In genomic region chr13:42041017-42041683, GRCh38 we compare ENCODE assay signal across 8 cellular contexts. TPM values are rescaled to one million over a fixed set of nuclear protein-coding genes. Genes with fewer than 3 reads are reported as not detected.
A peak's percentile ranks its signal among the peaks of the same experiment; 100 is the strongest.
DNase-seq lines count a peak whose midpoint lies in the region; ATAC-seq and TF ChIP-seq lines count a peak whose summit lies in the region.

No MANE protein-coding gene starts in this region.

- peaks cover 4% of the 10 kb centered on the region for H3K9me3 Mint-ChIP-seq in activated CD4-positive, alpha-beta T cell treated with anti-CD3 and anti-CD28 coated beads, Interleukin-2, amount 10 ng/mL, durations not matched to agents 7 days and 5 days
- H3K9me3 Mint-ChIP-seq in memory B cell, result peaks cover 4% of the 10 kb centered on the region
- H3K9me3 Mint-ChIP-seq in stimulated activated naive B cell treated with anti-CD40 and anti-IgM and Interleukin-4, amounts not matched to agents 10 μg/mL and 1 μg/mL and 100 μg/mL, for 72 hours, result peaks cover under 1 to 2% of the 10 kb centered on the region in 2 donors

- H3K4me3 Mint-ChIP-seq in activated CD4-positive, alpha-beta T cell treated with anti-CD3 and anti-CD28 coated beads, Interleukin-2, amount 10 ng/mL, durations not matched to agents 7 days and 5 days, result peak overlapping the region; percentile 78
- peak overlapping the region; percentile 84 for H3K4me3 Mint-ChIP-seq in memory B cell
- H3K4me3 Mint-ChIP-seq in stimulated activated naive B cell treated with anti-CD40 and anti-IgM and Interleukin-4, amounts not matched to agents 10 μg/mL and 1 μg/mL and 100 μg/mL, for 72 hours, result peak overlapping the region; percentile 86 to 95

- no peaks in the 10 kb centered on the region for H3K27me3 ChIP-seq in HCT116 (ENCODE audit: insufficient read depth, low read length)

- no peaks in the 10 kb centered on the region for H3K36me3 ChIP-seq in HCT116 (ENCODE audit: control insufficient read depth in 1 of 2, insufficient read depth in 2 of 2, low read length in 2 of 2)

- POLR2A ChIA-PET in HCT116 (lab: Charles Lee), result no interaction called here
- POLR2A ChIA-PET in activated CD4-positive, alpha-beta T cell treated with anti-CD3 and anti-CD28 coated beads, Interleukin-2, amount 10 ng/mL, durations not matched to agents 7 days and 5 days (lab: Charles Lee), result no interaction called here

- peak overlapping the region; percentile 39 for H3K27ac Mint-ChIP-seq in activated CD4-positive, alpha-beta T cell treated with anti-CD3 and anti-CD28 coated beads, Interleukin-2, amount 10 ng/mL, durations not matched to agents 7 days and 5 days
- H3K27ac Mint-ChIP-seq in memory B cell, result no peak overlapping the region
- H3K27ac Mint-ChIP-seq in stimulated activated naive B cell treated with anti-CD40 and anti-IgM and Interleukin-4, amounts not matched to agents 10 μg/mL and 1 μg/mL and 100 μg/mL, for 72 hours, result peak overlapping the region; percentile 91

- H2AFZ ChIP-seq in HCT116 (ENCODE audit: low read depth, low read length, poor library complexity, severe bottlenecking), result no peak overlapping the region

- no peaks in the 10 kb centered on the region for H3K9me2 ChIP-seq in HCT116 (ENCODE audit: insufficient read depth)

- TF ChIP-seq CTCF in HCT116 (IDR thresholded peaks at IDR 0.05 in 2 of 3, conservative IDR thresholded peaks at IDR 0.05 in 1 of 3; ENCODE audit: borderline replicate concordance in 1 of 3, insufficient read depth in 1 of 3, low read depth in 2 of 3, low read length in 2 of 3), result no peak
- no peak for TF ChIP-seq CTCF in NB4 (IDR thresholded peaks at IDR 0.05; ENCODE audit: low read depth, low read length)

- no peaks in the 10 kb centered on the region for H4K20me1 ChIP-seq in HCT116 (ENCODE audit: insufficient read depth)

- H3K4me2 ChIP-seq in HCT116 (ENCODE audit: low read length), result peak overlapping the region; percentile 91

- peaks cover 0 to 1% of the 10 kb centered on the region in 2 experiments; a peak in 1 of 4 replicates for H3K9me3 ChIP-seq in HCT116 (ENCODE audit: control insufficient read depth in 1 of 2, insufficient read depth in 1 of 2, low read depth in 1 of 2, low read length in 2 of 2)

- ATAC-seq in HCT116 (peak; percentile 68), memory B cell (ENCODE audit: low read depth) (peak; percentile 4)
- ATAC-seq in stimulated activated naive B cell treated with anti-CD40 and anti-IgM and Interleukin-4, amounts not matched to agents 10 μg/mL and 1 μg/mL and 100 μg/mL, for 72 hours (replicated peaks), result peak; percentile 36 to 42

- H3K4me1 ChIP-seq in HCT116 (ENCODE audit: control insufficient read depth in 1 of 2, insufficient read depth in 2 of 2, low read length in 2 of 2), result peaks cover 6 to 20% of the 10 kb centered on the region in 2 experiments; a peak in 3 of 4 replicates

- TF ChIP-seq POLR2A in HCT116 (IDR thresholded peaks at IDR 0.05; ENCODE audit: borderline replicate concordance, extremely low read depth, insufficient read depth, insufficient read length) (no peak), NB4 (IDR thresholded peaks at IDR 0.05; ENCODE audit: extremely low read depth, insufficient read length) (no peak)

- H3K27me3 Mint-ChIP-seq in activated CD4-positive, alpha-beta T cell treated with anti-CD3 and anti-CD28 coated beads, Interleukin-2, amount 10 ng/mL, durations not matched to agents 7 days and 5 days, result peaks cover 15% of the 10 kb centered on the region
- peaks cover 15% of the 10 kb centered on the region for H3K27me3 Mint-ChIP-seq in memory B cell
- H3K27me3 Mint-ChIP-seq in stimulated activated naive B cell treated with anti-CD40 and anti-IgM and Interleukin-4, amounts not matched to agents 10 μg/mL and 1 μg/mL and 100 μg/mL, for 72 hours, result peaks cover 18 to 30% of the 10 kb centered on the region in 2 donors

- H3K4me3 ChIP-seq in HCT116 (replicated peaks in 1 of 2; ENCODE audit: low read depth in 1 of 2, low read length in 2 of 2), result peak overlapping the region; percentile 62 to 65
- peak overlapping the region; percentile 42 for H3K4me3 ChIP-seq in NB4 (ENCODE audit: low read depth, low read length)

- H3K36me3 Mint-ChIP-seq in activated CD4-positive, alpha-beta T cell treated with anti-CD3 and anti-CD28 coated beads, Interleukin-2, amount 10 ng/mL, durations not matched to agents 7 days and 5 days (ENCODE audit: low read depth), result peaks cover 1% of the 10 kb centered on the region
- no peaks in the 10 kb centered on the region for H3K36me3 Mint-ChIP-seq in memory B cell
- peaks cover 9 to 13% of the 10 kb centered on the region in 2 donors for H3K36me3 Mint-ChIP-seq in stimulated activated naive B cell treated with anti-CD40 and anti-IgM and Interleukin-4, amounts not matched to agents 10 μg/mL and 1 μg/mL and 100 μg/mL, for 72 hours

- H3K27ac ChIP-seq in HCT116 (ENCODE audit: low read depth, low read length), result peak overlapping the region; percentile 57

- H3K9ac ChIP-seq in HCT116 (ENCODE audit: low read length), result peak overlapping the region; percentile 68

- intact Hi-C loops in HCT116 (cut with micrococcal nuclease), result no loop called here

- peak; percentile 37 to 60 for DNase-seq in NCI-H2081 (lab: John Stamatoyannopoulos, UW)
- DNase-seq in NCI-H2081 treated with DMSO at 0.1 percent for 48 hours (lab: John Stamatoyannopoulos, UW), result no peak
- peak; percentile 38 for DNase-seq in HCT116 (ENCODE audit: low read depth, low spot score)
- peak; percentile 64 for DNase-seq in NB4 (ENCODE audit: low read depth)
- DNase-seq in activated CD4-positive, alpha-beta T cell treated with anti-CD3 and anti-CD28 coated beads, Interleukin-2, amount 10 ng/mL, durations not matched to agents 7 days and 5 days, result peak; percentile 43
- DNase-seq in effector CD8-positive, alpha-beta T cell (lab: John Stamatoyannopoulos, UW), result peak; percentile 4
- DNase-seq in memory B cell (ENCODE audit: low spot score in 2 of 2), result peak; percentile 16 to 29
- peak; percentile 24 for DNase-seq in stimulated activated naive B cell treated with anti-CD40 and anti-IgM and Interleukin-4, amounts not matched to agents 10 μg/mL and 1 μg/mL and 100 μg/mL, for 72 hours

- CTCF ChIA-PET in HCT116 (lab: Charles Lee), result no interaction called here
- CTCF ChIA-PET in activated CD4-positive, alpha-beta T cell treated with anti-CD3 and anti-CD28 coated beads, Interleukin-2, amount 10 ng/mL, durations not matched to agents 7 days and 5 days (lab: Charles Lee), result interaction anchor here (0.6 to 1.2 kb wide), 2 partner anchors 582 to 1870 kb away, joined by 3 to 5 read pairs; no protein-coding TSS in a partner anchor

- no TSS peak for BruUV-seq in HCT116 (replicated peaks; lab: Mats Ljungman, UMichigan)

- H3K79me2 ChIP-seq in HCT116 (ENCODE audit: insufficient read depth, low read length), result peaks cover 8% of the 10 kb centered on the region

- H3K4me1 Mint-ChIP-seq in activated CD4-positive, alpha-beta T cell treated with anti-CD3 and anti-CD28 coated beads, Interleukin-2, amount 10 ng/mL, durations not matched to agents 7 days and 5 days, result peaks cover 23% of the 10 kb centered on the region
- H3K4me1 Mint-ChIP-seq in memory B cell, result peaks cover 15% of the 10 kb centered on the region
- H3K4me1 Mint-ChIP-seq in stimulated activated naive B cell treated with anti-CD40 and anti-IgM and Interleukin-4, amounts not matched to agents 10 μg/mL and 1 μg/mL and 100 μg/mL, for 72 hours, result peaks cover 16 to 31% of the 10 kb centered on the region in 2 donors

- RAD21 ChIA-PET in HCT116 (lab: Charles Lee; ENCODE audit: low non-redundant PET in 1 of 2, low total read pairs in 2 of 2, uncharacterized antibody in 2 of 2, unreplicated experiment in 2 of 2), result interaction anchor here in 1 of 2 experiments (0.7 kb wide), 1 partner anchor 391 kb away, joined by 3 read pairs; no protein-coding TSS in a partner anchor

- TF ChIP-seq RAD21 in HCT116 (IDR thresholded peaks at IDR 0.05; ENCODE audit: low read depth), result no peak

TF ChIP-seq in HCT116, 20 proteins besides CTCF, POLR2A, EP300 and RAD21 (continues in another document):
- TF ChIP-seq SIN3A (IDR thresholded peaks at IDR 0.05; ENCODE audit: low read depth) (no peak), SRF (IDR thresholded peaks at IDR 0.05; ENCODE audit: low read depth) (no peak), ZFX (IDR thresholded peaks at IDR 0.05) (no peak), ELF1 (IDR thresholded peaks at IDR 0.05; ENCODE audit: borderline replicate concordance, low read depth) (no peak), EZH2phosphoT487 (IDR thresholded peaks at IDR 0.05; ENCODE audit: borderline replicate concordance) (no peak), EZH2 (IDR thresholded peaks at IDR 0.05) (no peak), ZNF274 (IDR thresholded peaks at IDR 0.05; ENCODE audit: low read depth, low read length) (no peak), FOSL1 (IDR thresholded peaks at IDR 0.05; ENCODE audit: low read depth) (no peak), TCF7L2 (IDR thresholded peaks at IDR 0.05; ENCODE audit: borderline replicate concordance, extremely low read depth, insufficient read depth, insufficient read length) (no peak), CBX3 (IDR thresholded peaks at IDR 0.05; ENCODE audit: low read depth) (no peak), EGR1 (IDR thresholded peaks at IDR 0.05; ENCODE audit: low read depth) (no peak), ZBTB33 (IDR thresholded peaks at IDR 0.05; ENCODE audit: extremely low read depth, insufficient replicate concordance, low read length) (no peak), JUND (IDR thresholded peaks at IDR 0.05) (no peak)

RNA-seq across cellular contexts. Expression of gene DGKH, which starts 7.3 kb away (rescaled TPM):
- 9.2 TPM for total RNA-seq in HCT116 (2021; ENCODE audit: unreplicated experiment)
- 2.5 and 3.0 TPM in 2 replicates for polyA plus RNA-seq in HCT116 (2012)
- total RNA-seq in activated CD4-positive, alpha-beta T cell treated with anti-CD3 and anti-CD28 coated beads, Interleukin-2, amount 10 ng/mL, durations not matched to agents 7 days and 5 days, result 10 to 100 TPM; 17.3 to 18.2 TPM

Comparison
In these comparisons a context has a peak if more than half of its experiments do, and no peak if none do; other contexts are left out.
1. ATAC-seq: peak in every context shown above with its lines; median percentile 68 in HCT116; 39 in stimulated activated naive B cell treated with anti-CD40 and anti-IgM and Interleukin-4, amounts not matched to agents 10 μg/mL and 1 μg/mL and 100 μg/mL, for 72 hours; 4 in memory B cell.